ENCODE assay signal across 9 cellular contexts in genomic region chr16:57147381-57148191, GRCh38. TPM values are rescaled to one million over a fixed set of nuclear protein-coding genes. Genes with fewer than 3 reads are reported as not detected.
A peak's percentile ranks its signal among the peaks of the same experiment; 100 is the strongest.
DNase-seq lines count a peak whose midpoint lies in the region; ATAC-seq and TF ChIP-seq lines count a peak whose summit lies in the region.
"Had no signal": no experiment of that assay in that cellular context is flagged by ENCODE, and none has a peak within 500 bp of the region (broad histone marks: within the 10 kb centered on the region; RNA-seq: fewer than 3 reads in every experiment).

No MANE protein-coding gene starts in this region.

- DNase-seq in GM04504 (ENCODE audit: low read depth) (peak; percentile 54), RWPE2 (ENCODE audit: low spot score) (no peak), fibroblast of villous mesenchyme (ENCODE audit: low read depth) (peak; percentile 36), posterior cingulate gyrus (peak in 6 of 10 donors; percentile 30 to 84 (median 66)), NCI-H187 (lab: John Stamatoyannopoulos, UW) (no peak)
- no peak for DNase-seq in CD4-positive, alpha-beta memory T cell
- no peak for DNase-seq in stimulated activated CD4-positive, alpha-beta T cell treated with anti-CD3 and anti-CD28 coated beads, Interleukin-1b, Interleukin-23, amount 100 ng/mL, for 48 hours
- DNase-seq: stimulated activated naive CD4-positive, alpha-beta T cell had no signal

- H3K4me1 ChIP-seq in RWPE2 (ENCODE audit: insufficient read depth, poor library complexity, severe bottlenecking): peaks cover 9% of the 10 kb centered on the region
- H3K4me1 ChIP-seq in CD4-positive, alpha-beta memory T cell (ENCODE audit: insufficient read depth, low read length): peaks cover 13% of the 10 kb centered on the region

- TF ChIP-seq CTCF in RWPE2 (IDR thresholded peaks at IDR 0.05; ENCODE audit: poor library complexity, severe bottlenecking) (no peak), fibroblast of villous mesenchyme (IDR thresholded peaks at IDR 0.05; ENCODE audit: insufficient read depth, low read depth, low read length) (no peak)

- peaks cover 7 to 15% of the 10 kb centered on the region in 2 donors for H3K36me3 Mint-ChIP-seq in CD4-positive, alpha-beta memory T cell

- intact Hi-C loops in posterior cingulate gyrus (cut with DNase I): loop anchor here (1.0 kb wide), 1 partner anchor 31 kb away; no protein-coding TSS in a partner anchor
- intact Hi-C loops in CD4-positive, alpha-beta memory T cell (cut with micrococcal nuclease): no loop called here

- H3K9me3 Mint-ChIP-seq in CD4-positive, alpha-beta memory T cell: no peaks in the 10 kb centered on the region

- peak overlapping the region in 1 of 7 donors; percentile 16 for H3K27ac Mint-ChIP-seq in CD4-positive, alpha-beta memory T cell

- peak; percentile 21 for ATAC-seq in RWPE2 (ENCODE audit: low read depth)
- no peak for ATAC-seq in GM21723 (IDR thresholded peaks at IDR 0.05; ENCODE audit: unreplicated experiment)

- no peak overlapping the region for H3K4me3 Mint-ChIP-seq in CD4-positive, alpha-beta memory T cell

- POLR2A ChIA-PET in CD4-positive, alpha-beta memory T cell (lab: Charles Lee; ENCODE audit: partially characterized antibody): no interaction called here

- CTCF ChIA-PET in CD4-positive, alpha-beta memory T cell (lab: Charles Lee; ENCODE audit: partially characterized antibody): no interaction called here

- H3K9me3 ChIP-seq in RWPE2 (ENCODE audit: severe bottlenecking): no peaks in the 10 kb centered on the region
- no peaks in the 10 kb centered on the region for H3K9me3 ChIP-seq in CD4-positive, alpha-beta memory T cell (ENCODE audit: control insufficient read depth in 1 of 2, low read length in 2 of 2)

- no peaks in the 10 kb centered on the region for H3K27me3 Mint-ChIP-seq in CD4-positive, alpha-beta memory T cell

- H3K4me3 ChIP-seq in RWPE2 (ENCODE audit: severe bottlenecking): no peak overlapping the region
- H3K4me3 ChIP-seq in fibroblast of villous mesenchyme (ENCODE audit: low read depth, low read length): no peak overlapping the region
- H3K4me3 ChIP-seq in CD4-positive, alpha-beta memory T cell (ENCODE audit: low read length in 2 of 2): no peak overlapping the region

- peak overlapping the region; percentile 33 for H3K27ac ChIP-seq in RWPE2 (ENCODE audit: poor library complexity, severe bottlenecking)
- no peak overlapping the region for H3K27ac ChIP-seq in CD4-positive, alpha-beta memory T cell (ENCODE audit: low read depth, low read length)

- H3K27me3 ChIP-seq in RWPE2 (ENCODE audit: insufficient read depth, poor library complexity, severe bottlenecking): no peaks in the 10 kb centered on the region
- H3K27me3 ChIP-seq in CD4-positive, alpha-beta memory T cell (ENCODE audit: insufficient read depth, low read length): no peaks in the 10 kb centered on the region

- peaks cover 7 to 30% (median 16%) of the 10 kb centered on the region in 4 donors for H3K4me1 Mint-ChIP-seq in CD4-positive, alpha-beta memory T cell

- peaks cover 5% of the 10 kb centered on the region; the same call in 1 of the 2 replicates for H3K36me3 ChIP-seq in RWPE2 (ENCODE audit: low read depth)
- no peaks in the 10 kb centered on the region for H3K36me3 ChIP-seq in CD4-positive, alpha-beta memory T cell (ENCODE audit: insufficient read depth, low read length)

RNA-seq across cellular contexts. Expression of gene PSME3IP1, which starts 38.3 kb away (rescaled TPM):
- 59.3 and 71.2 TPM in 2 replicates for total RNA-seq in fibroblast of villous mesenchyme
- total RNA-seq in CD4-positive, alpha-beta memory T cell: 100 to 1,000 TPM; 147 to 157 TPM
- 10 to 100 TPM; 59.9 to 64.5 TPM for polyA plus RNA-seq in CD4-positive, alpha-beta memory T cell

RNA-seq across cellular contexts. Expression of gene RSPRY1, which starts 38.5 kb away (rescaled TPM):
- total RNA-seq in fibroblast of villous mesenchyme: 51.2 and 64.8 TPM in 2 replicates
- total RNA-seq in CD4-positive, alpha-beta memory T cell: 10 to 100 TPM; 32.8 to 38.0 TPM
- 10 to 100 TPM; 28.5 to 34.0 TPM for polyA plus RNA-seq in CD4-positive, alpha-beta memory T cell

RNA-seq across cellular contexts. Expression of gene CPNE2, which starts 55.2 kb away (rescaled TPM):
- total RNA-seq in fibroblast of villous mesenchyme: 23.2 and 24.2 TPM in 2 replicates
- 1 to 10 TPM; 3.8 to 4.1 TPM for total RNA-seq in CD4-positive, alpha-beta memory T cell
- polyA plus RNA-seq in CD4-positive, alpha-beta memory T cell: 1 to 10 TPM; 6.7 to 6.8 TPM

Comparison
In these comparisons a context has a peak if more than half of its experiments do, and no peak if none do; other contexts are left out.
1. DNase-seq: peak in GM04504 (single experiment), fibroblast of villous mesenchyme (single experiment) and posterior cingulate gyrus (6 of 10); none in RWPE2 (single experiment), CD4-positive, alpha-beta memory T cell (0 of 5), NCI-H187 (0 of 2) and stimulated activated CD4-positive, alpha-beta T cell treated with anti-CD3 and anti-CD28 coated beads, Interleukin-1b, Interleukin-23, amount 100 ng/mL, for 48 hours (single experiment).